Comparison of ENCODE assay signal across 1 cellular context in the genomic region with DNA sequence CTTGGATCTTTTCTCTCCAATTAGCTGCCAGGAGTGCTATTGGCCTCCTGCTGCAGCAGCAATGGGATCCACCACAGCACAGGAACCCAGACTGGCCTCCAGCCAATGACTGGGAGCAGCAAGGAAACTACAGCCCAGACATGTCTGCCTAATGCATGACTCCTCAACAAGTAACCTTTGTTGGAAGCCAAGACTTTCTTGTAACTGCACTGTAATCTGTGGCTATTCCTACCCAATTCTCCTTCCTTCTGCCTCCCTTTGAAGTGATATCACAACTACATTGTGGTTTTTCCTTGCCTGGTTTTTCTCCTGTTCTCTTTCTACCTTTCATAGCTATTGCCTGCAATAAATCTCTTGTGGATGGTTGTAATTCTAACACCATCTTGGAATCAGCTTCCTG.
A peak's percentile ranks its signal among the peaks of the same experiment; 100 is the strongest.
TF ChIP-seq lines count a peak whose summit lies in the region.

No MANE protein-coding gene starts in this region.

TF ChIP-seq in SK-N-SH, 30 proteins besides CTCF, POLR2A, EP300 and RAD21 (continued from another document):
- TF ChIP-seq, protein P1, sequence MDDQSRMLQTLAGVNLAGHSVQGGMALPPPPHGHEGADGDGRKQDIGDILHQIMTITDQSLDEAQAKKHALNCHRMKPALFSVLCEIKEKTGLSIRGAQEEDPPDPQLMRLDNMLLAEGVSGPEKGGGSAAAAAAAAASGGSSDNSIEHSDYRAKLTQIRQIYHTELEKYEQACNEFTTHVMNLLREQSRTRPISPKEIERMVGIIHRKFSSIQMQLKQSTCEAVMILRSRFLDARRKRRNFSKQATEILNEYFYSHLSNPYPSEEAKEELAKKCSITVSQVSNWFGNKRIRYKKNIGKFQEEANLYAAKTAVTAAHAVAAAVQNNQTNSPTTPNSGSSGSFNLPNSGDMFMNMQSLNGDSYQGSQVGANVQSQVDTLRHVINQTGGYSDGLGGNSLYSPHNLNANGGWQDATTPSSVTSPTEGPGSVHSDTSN (IDR thresholded peaks at IDR 0.05): peak; percentile 54; the same call in 1 of the 2 replicates
- TF ChIP-seq TCF12 (IDR thresholded peaks at IDR 0.05): peak; percentile 64
